In the genomic region with DNA sequence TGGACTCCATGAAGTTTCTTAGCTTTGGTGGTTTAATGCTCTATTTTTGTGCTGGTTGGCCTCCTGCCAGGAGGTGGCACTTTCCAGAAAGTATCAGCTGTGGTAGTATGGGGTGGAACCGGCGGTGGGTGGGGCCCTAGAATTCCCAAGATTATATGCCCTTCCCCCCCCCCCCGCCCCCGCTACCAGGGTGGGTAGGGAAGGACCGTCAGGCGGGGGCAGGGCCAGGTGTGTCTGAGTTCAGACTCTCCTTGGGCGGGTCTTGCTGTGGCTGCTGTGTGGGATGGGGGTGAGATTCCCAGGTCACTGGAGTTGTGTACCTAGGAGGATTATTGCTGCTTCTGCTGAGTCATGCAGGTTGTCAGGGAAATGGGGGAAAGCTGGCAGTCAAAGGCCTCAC, we compare ENCODE assay signal across 6 cellular contexts.
A peak's percentile ranks its signal among the peaks of the same experiment; 100 is the strongest.
DNase-seq lines count a peak whose midpoint lies in the region; ATAC-seq and TF ChIP-seq lines count a peak whose summit lies in the region.
"Not testable (repeated sequence)": the region's sequence is repeated elsewhere in the genome, so short reads cannot be mapped to it uniquely, and the experiment has no call there.

No MANE protein-coding gene starts in this region.

- peak overlapping the region in 2 of 3 experiments; percentile 44 to 47; a peak in 2 of 7 replicates for H3K27ac Mint-ChIP-seq in H9
- H3K27ac Mint-ChIP-seq in endodermal cell: peak overlapping the region; percentile 66

- not testable (repeated sequence) for H2BK120ac ChIP-seq in H9 (ENCODE audit: low read depth, low read length, poor library complexity, severe bottlenecking)

- H3K36me3 ChIP-seq in endodermal cell (ENCODE audit: control insufficient read depth, insufficient read depth, low read length); mucosa of descending colon (ENCODE audit: low read depth): not testable (repeated sequence)

- H2BK12ac ChIP-seq in H9 (ENCODE audit: insufficient read length, low read depth, low read length): not testable (repeated sequence)

- H3K9me3 Mint-ChIP-seq in H9: peaks cover 5 to 15% of the 10 kb centered on the region in 2 experiments; a peak in 4 of 5 replicates
- peaks cover 24% of the 10 kb centered on the region for H3K9me3 Mint-ChIP-seq in endodermal cell

- not testable (repeated sequence) for H3K9ac ChIP-seq in H9 (ENCODE audit: extremely low read depth, insufficient read length, low read length); endodermal cell (ENCODE audit: extremely low read depth, low read length, poor library complexity, severe bottlenecking)

- H3K4me1 ChIP-seq in H9 (ENCODE audit: insufficient read depth, low read length); endodermal cell (ENCODE audit: control insufficient read depth, insufficient read depth, low read length); mucosa of descending colon (ENCODE audit: low read depth): not testable (repeated sequence)

- in situ Hi-C loops in Caki2 (cut with HindIII; ENCODE audit: low pct_unique_long_range_greater_than_20kb, low sequenced_read_pairs): not testable (repeated sequence)

- H3K79me1 ChIP-seq in H9 (ENCODE audit: insufficient read depth, low read depth, low read length, poor library complexity, severe bottlenecking): not testable (repeated sequence)

- H3K23me2 ChIP-seq in H9 (ENCODE audit: insufficient read length, low read depth, low read length, poor library complexity, severe bottlenecking): not testable (repeated sequence)

- not testable (repeated sequence) for H3K27me3 ChIP-seq in H9 (ENCODE audit: insufficient read depth, low read length); endodermal cell (ENCODE audit: control insufficient read depth, insufficient read depth, low read length, poor library complexity, severe bottlenecking)

- not testable (repeated sequence) for H4K91ac ChIP-seq in H9 (ENCODE audit: insufficient read length, low read depth, low read length)

- not testable (repeated sequence) for H2BK20ac ChIP-seq in H9 (ENCODE audit: low read depth, low read length, poor library complexity, severe bottlenecking)

- not testable (repeated sequence) for H3T11ph ChIP-seq in H9 (ENCODE audit: low read length)

- not testable (repeated sequence) for H3K56ac ChIP-seq in H9 (ENCODE audit: insufficient read length, low read depth, low read length)

- H3K18ac ChIP-seq in H9 (ENCODE audit: insufficient read length, low read depth, low read length): not testable (repeated sequence)

- not testable (repeated sequence) for H2BK5ac ChIP-seq in H9 (ENCODE audit: insufficient read length, low read length)

- peak; percentile 28 for DNase-seq in Caki2 (ENCODE audit: low read depth)
- not testable (repeated sequence) for DNase-seq in H9
- peak; percentile 41 for DNase-seq in NCI-H69 (lab: John Stamatoyannopoulos, UW)
- peak; percentile 9 for DNase-seq in SW480 (ENCODE audit: low spot score)
- DNase-seq in endodermal cell: peak; percentile 45
- DNase-seq in mucosa of descending colon: peak; percentile 52 to 76 (median 76)

- H4K20me1 ChIP-seq in H9 (ENCODE audit: control insufficient read depth, insufficient read depth, insufficient read length): not testable (repeated sequence)

- not testable (repeated sequence) for H3K27me3 Mint-ChIP-seq in H9 (ENCODE audit: low read depth); endodermal cell (ENCODE audit: insufficient read depth)

- H4K8ac ChIP-seq in H9 (replicated peaks; ENCODE audit: insufficient read length, low read depth, low read length): not testable (repeated sequence)

- H2AFZ ChIP-seq in H9 (ENCODE audit: low read length): not testable (repeated sequence)

- ATAC-seq in mucosa of descending colon: peak; percentile 79

- peaks cover 0 to 19% (median 1%) of the 10 kb centered on the region in 3 experiments; a peak in 4 of 7 replicates for H3K36me3 Mint-ChIP-seq in H9 (ENCODE audit: insufficient read depth in 1 of 3, low read depth in 3 of 3)
- H3K36me3 Mint-ChIP-seq in endodermal cell (ENCODE audit: low read depth): peaks cover 43% of the 10 kb centered on the region

- H3K9me3 ChIP-seq in H9 (ENCODE audit: control insufficient read depth, low read depth, low read length); mucosa of descending colon: not testable (repeated sequence)
- H3K9me3 ChIP-seq in endodermal cell (ENCODE audit: control insufficient read depth, low read length): peaks cover 19% of the 10 kb centered on the region

- H3K4ac ChIP-seq in H9 (ENCODE audit: low read depth, low read length): not testable (repeated sequence)

- not testable (repeated sequence) for H3K23ac ChIP-seq in H9 (ENCODE audit: insufficient read length, low read depth, low read length)

- intact Hi-C loops in mucosa of descending colon (cut with DNase I, micrococcal nuclease): not testable (repeated sequence)

- H3K4me3 ChIP-seq in endodermal cell (ENCODE audit: low read length); mucosa of descending colon: not testable (repeated sequence)

- H3K27ac ChIP-seq in H9 (ENCODE audit: insufficient read length, low read depth, low read length); endodermal cell (ENCODE audit: low read depth, low read length): not testable (repeated sequence)

- H3K14ac ChIP-seq in H9 (ENCODE audit: insufficient read depth, low read length): not testable (repeated sequence)

- H3K4me1 Mint-ChIP-seq in H9 (peaks cover 15 to 17% of the 10 kb centered on the region in 2 experiments), endodermal cell (peaks cover 14% of the 10 kb centered on the region)

- not testable (repeated sequence) for H2BK15ac ChIP-seq in H9 (ENCODE audit: low read depth, low read length)

- not testable (repeated sequence) for TF ChIP-seq CTCF in H9 (conservative IDR thresholded peaks at IDR 0.05); endodermal cell (conservative IDR thresholded peaks at IDR 0.05); mucosa of descending colon (IDR thresholded peaks at IDR 0.05)

- H3K79me2 ChIP-seq in H9 (ENCODE audit: insufficient read depth, low read length): not testable (repeated sequence)

- H3K4me3 Mint-ChIP-seq in H9, endodermal cell: not testable (repeated sequence)

- H2AK5ac ChIP-seq in H9 (ENCODE audit: insufficient read length, low read length): not testable (repeated sequence)

- H4K5ac ChIP-seq in H9 (ENCODE audit: insufficient read length, low read depth, low read length): not testable (repeated sequence)

- no CpG with 5 or more reads among the region's 7 CpGs for WGBS in H9 (ENCODE audit: extremely low coverage, insufficient read length, low lambda C conversion rate)
- 73% methylated on average over 5 of the region's 7 CpGs; no CpG with 5 or more reads in 1 of the 2 experiments for WGBS in endodermal cell (ENCODE audit: insufficient coverage in 1 of 2, insufficient read length in 1 of 2), 2 experiments

- H3K4me2 ChIP-seq in H9 (ENCODE audit: insufficient read depth, insufficient read length, low read length): not testable (repeated sequence)
